Comparison of ENCODE assay signal across 8 cellular contexts in the genomic region with DNA sequence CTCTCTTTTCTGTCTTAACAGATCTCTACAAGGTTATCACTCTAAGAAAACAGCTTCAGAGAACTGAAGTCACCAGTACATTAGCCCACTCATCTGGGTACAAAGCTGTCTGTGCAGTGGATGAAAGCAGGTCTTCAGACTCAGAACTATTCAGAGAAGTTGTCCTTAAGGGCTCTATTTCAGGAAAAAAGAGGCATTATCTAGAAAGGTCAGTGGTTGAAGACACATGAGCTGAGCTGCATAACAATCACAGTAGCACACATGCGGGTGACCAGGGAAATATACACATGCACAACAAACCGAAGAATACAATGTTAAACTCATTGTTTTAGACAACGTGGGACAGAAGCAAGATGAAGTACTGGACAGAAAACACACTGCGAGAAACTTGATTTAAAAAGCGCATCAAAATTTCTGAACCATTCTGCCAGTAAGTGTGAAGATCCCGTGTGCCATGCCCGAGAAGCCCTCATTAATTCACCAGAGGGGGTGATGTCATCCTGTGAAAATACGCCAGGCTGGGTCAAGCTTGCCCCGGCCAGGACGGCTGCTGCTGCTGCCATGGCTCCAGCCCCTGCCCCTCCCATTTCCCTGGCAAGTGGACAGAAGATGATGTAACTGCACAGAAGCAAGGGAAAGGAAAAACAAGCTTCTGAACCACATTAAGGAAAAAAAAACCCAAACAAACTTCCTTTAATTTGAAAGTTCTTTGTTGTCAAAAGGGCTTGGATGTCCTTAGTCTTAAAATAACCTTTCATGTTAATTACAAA. TPM values are rescaled to one million over a fixed set of nuclear protein-coding genes. Genes with fewer than 3 reads are reported as not detected.
DNase-seq lines count a peak whose midpoint lies in the region; ATAC-seq and TF ChIP-seq lines count a peak whose summit lies in the region.

No MANE protein-coding gene starts in this region.

- TF ChIP-seq CTCF in lower lobe of right lung (IDR thresholded peaks at IDR 0.05): no peak
- TF ChIP-seq CTCF in upper lobe of left lung (IDR thresholded peaks at IDR 0.05): no peak

- H3K4me1 ChIP-seq in BLaER1 treated with 17β-estradiol and CSF1 and Interleukin-3, amounts not matched to agents 10 nM and 100 nM: peaks cover 11 to 63% (median 30%) of the 10 kb centered on the region in 10 experiments
- H3K4me1 ChIP-seq in lower lobe of right lung: peaks cover 52% of the 10 kb centered on the region
- H3K4me1 ChIP-seq in upper lobe of left lung: peaks cover 42 to 53% (median 48%) of the 10 kb centered on the region in 4 donors

- H3K36me3 ChIP-seq in BLaER1 treated with 17β-estradiol and CSF1 and Interleukin-3, amounts not matched to agents 10 nM and 100 nM: peaks cover 82 to 100% (median 100%) of the 10 kb centered on the region in 11 experiments
- H3K36me3 ChIP-seq in lower lobe of right lung (peaks cover 94% of the 10 kb centered on the region), upper lobe of left lung (peaks cover 15 to 89% (median 44%) of the 10 kb centered on the region in 4 donors)

- 33% methylated on average over 10 of the region's 10 CpGs for WGBS in upper lobe of left lung, 2 donors

- H3K9me3 ChIP-seq in BLaER1 treated with 17β-estradiol and CSF1 and Interleukin-3, amounts not matched to agents 10 nM and 100 nM (replicated peaks in 1 of 11): no peaks in the 10 kb centered on the region
- H3K9me3 ChIP-seq in lower lobe of right lung (no peaks in the 10 kb centered on the region), upper lobe of left lung (no peaks in the 10 kb centered on the region)

- ATAC-seq in lower lobe of right lung (peak; percentile 93 to 96), upper lobe of left lung (ENCODE audit: low FRiP score in 2 of 2) (peak; percentile 86 to 96), GM21367 (IDR thresholded peaks at IDR 0.05; ENCODE audit: unreplicated experiment) (no peak)
- ATAC-seq in activated CD4-positive, CD25-positive, alpha-beta regulatory T cell treated with anti-CD3 and anti-CD28 coated beads, Interleukin-2, amount 50 U/mL, for 24 hours: no peak

- H3K4me2 ChIP-seq in BLaER1 treated with 17β-estradiol and CSF1 and Interleukin-3, amounts not matched to agents 10 nM and 100 nM: peak overlapping the region in 7 of 11 experiments; percentile 33 to 74 (median 66); a peak in 12 of 22 replicates

- peak overlapping the region in 5 of 11 experiments; percentile 9 to 51 (median 35); a peak in 7 of 22 replicates for H3K9ac ChIP-seq in BLaER1 treated with 17β-estradiol and CSF1 and Interleukin-3, amounts not matched to agents 10 nM and 100 nM

- peak overlapping the region in 5 of 11 experiments; percentile 25 to 61 (median 41); a peak in 8 of 22 replicates for H3K27ac ChIP-seq in BLaER1 treated with 17β-estradiol and CSF1 and Interleukin-3, amounts not matched to agents 10 nM and 100 nM
- H3K27ac ChIP-seq in lower lobe of right lung (peak overlapping the region; percentile 81), upper lobe of left lung (peak overlapping the region; percentile 80 to 89 (median 82))

- DNase-seq in NCI-H2227 (lab: John Stamatoyannopoulos, UW; ENCODE audit: unreplicated experiment) (peak; percentile 22), dermis blood vessel endothelial cell (peak; percentile 96), lower lobe of right lung (peak; percentile 84), upper lobe of left lung (peak; percentile 62 to 91), NK-92 (lab: John Stamatoyannopoulos, UW; ENCODE audit: unreplicated experiment) (no peak)

- peaks cover 70 to 100% (median 94%) of the 10 kb centered on the region in 11 experiments; a peak in 20 of 22 replicates for H4K20me1 ChIP-seq in BLaER1 treated with 17β-estradiol and CSF1 and Interleukin-3, amounts not matched to agents 10 nM and 100 nM

- TF ChIP-seq POLR2A in upper lobe of left lung (IDR thresholded peaks at IDR 0.05): no peak

- no peak for TF ChIP-seq EP300 in upper lobe of left lung (IDR thresholded peaks at IDR 0.05)

- H3K27me3 ChIP-seq in BLaER1 treated with 17β-estradiol and CSF1 and Interleukin-3, amounts not matched to agents 10 nM and 100 nM: no peaks in the 10 kb centered on the region
- H3K27me3 ChIP-seq in lower lobe of right lung (ENCODE audit: low read depth) (no peaks in the 10 kb centered on the region), upper lobe of left lung (no peaks in the 10 kb centered on the region)

- intact Hi-C loops in lower lobe of right lung (cut with DNase I): no loop called here

- no peak overlapping the region for H3K4me3 ChIP-seq in BLaER1 treated with 17β-estradiol and CSF1 and Interleukin-3, amounts not matched to agents 10 nM and 100 nM
- no peak overlapping the region for H3K4me3 ChIP-seq in lower lobe of right lung
- H3K4me3 ChIP-seq in upper lobe of left lung: no peak overlapping the region

RNA-seq across cellular contexts. Expression of a gene that starts 10.1 kb away (rescaled TPM):
- total RNA-seq in dermis blood vessel endothelial cell (112 and 219 TPM in 2 replicates), lower lobe of right lung (114 TPM), upper lobe of left lung (100 to 1,000 TPM in 5 of 6 donors, 10 to 100 TPM in 1; 91.5 to 190 (median 132) TPM)

RNA-seq across cellular contexts. Expression of a gene that starts 44.8 kb away (rescaled TPM):
- total RNA-seq in dermis blood vessel endothelial cell (8.8 and 11.6 TPM in 2 replicates), lower lobe of right lung (52.5 TPM), upper lobe of left lung (10 to 100 TPM; 35.6 to 82.1 (median 55.1) TPM)

Comparison
In these comparisons a context has a peak if more than half of its experiments do, and no peak if none do; other contexts are left out.
1. ATAC-seq: peak in lower lobe of right lung (2 of 2) and upper lobe of left lung (2 of 2); none in activated CD4-positive, CD25-positive, alpha-beta regulatory T cell treated with anti-CD3 and anti-CD28 coated beads, Interleukin-2, amount 50 U/mL, for 24 hours (0 of 2) and GM21367 (single experiment).